In the genomic region with DNA sequence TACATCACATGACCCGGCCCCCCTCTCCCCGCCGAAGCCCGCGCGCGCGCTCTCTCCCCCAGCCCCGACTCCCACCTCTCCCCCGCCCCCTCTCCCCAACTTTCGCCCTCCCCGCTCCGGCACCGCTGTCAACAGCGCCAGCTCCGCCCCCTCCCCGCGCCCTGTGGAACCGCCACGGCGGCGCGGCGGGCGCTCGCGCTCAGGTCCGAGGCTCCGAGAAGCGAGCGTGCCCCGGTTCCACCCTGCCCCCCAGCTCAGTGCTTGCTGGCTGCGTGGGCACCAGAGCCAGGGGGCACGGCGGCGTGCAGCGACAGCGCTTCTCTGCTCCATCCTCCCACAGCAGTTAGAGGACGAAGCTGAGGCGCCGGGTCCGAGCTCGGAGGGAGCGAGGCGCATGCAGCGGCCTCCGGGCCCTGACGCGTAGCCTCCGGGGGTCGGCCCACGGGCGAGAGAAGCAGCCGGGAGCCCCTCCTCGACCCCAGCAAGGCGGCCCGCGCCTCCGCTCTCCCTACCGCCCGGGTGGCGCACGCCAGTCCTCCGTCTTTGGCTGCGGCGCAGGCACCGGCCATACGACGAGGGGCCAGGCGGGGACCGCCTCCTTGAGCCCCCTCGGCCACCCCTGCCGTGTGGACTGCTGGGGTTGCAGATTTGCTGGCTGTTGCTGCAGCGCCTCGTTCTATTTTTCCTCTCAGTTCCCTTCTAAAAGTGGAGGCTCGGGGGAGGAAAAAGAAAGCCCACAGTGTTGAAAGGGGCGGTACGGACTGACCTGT, we compare ENCODE assay signal across 8 cellular contexts.
A peak's percentile ranks its signal among the peaks of the same experiment; 100 is the strongest.
DNase-seq lines count a peak whose midpoint lies in the region; ATAC-seq and TF ChIP-seq lines count a peak whose summit lies in the region.

No MANE protein-coding gene starts in this region.

- H3K9me3 ChIP-seq in Karpas-422 (ENCODE audit: low read length): no peaks in the 10 kb centered on the region
- no peaks in the 10 kb centered on the region for H3K9me3 ChIP-seq in left lung

- H3K4me3 ChIP-seq in Karpas-422 (ENCODE audit: low read length) (peak overlapping the region; percentile 90), left lung (peak overlapping the region; percentile 96)

- H3K9me2 ChIP-seq in Karpas-422 (replicated peaks; ENCODE audit: insufficient read depth, low read length): no peaks in the 10 kb centered on the region

- TF ChIP-seq CTCF in left lung (IDR thresholded peaks at IDR 0.05): peak in 1 of 2 donors; percentile 5

- H3K4me2 ChIP-seq in Karpas-422 (ENCODE audit: low read depth, low read length, poor library complexity, severe bottlenecking): peak overlapping the region; percentile 74

- ATAC-seq in GM21825 (IDR thresholded peaks at IDR 0.05; ENCODE audit: unreplicated experiment) (peak; percentile 11), left lung (peak; percentile 15), HG02885 (IDR thresholded peaks at IDR 0.05; ENCODE audit: poor library complexity, unreplicated experiment) (no peak)
- ATAC-seq in activated CD4-positive, CD25-positive, alpha-beta regulatory T cell treated with anti-CD3 and anti-CD28 coated beads, Interleukin-2, amount 50 U/mL, for 24 hours: peak; percentile 0 to 3

- DNase-seq in EL: peak; percentile 62
- peak; percentile 97 for DNase-seq in Karpas-422
- peak; percentile 96 for DNase-seq in cerebellum (ENCODE audit: low spot score)
- DNase-seq in left lung: peak; percentile 98
- DNase-seq in stimulated activated CD4-positive, alpha-beta T cell treated with anti-CD3 and anti-CD28 coated beads, Interleukin-4, amount 100 ng/mL, for 48 hours (ENCODE audit: low read depth in 2 of 2): peak; percentile 76 to 86

- H3K4me1 ChIP-seq in Karpas-422 (ENCODE audit: low read length) (peaks cover 78% of the 10 kb centered on the region), left lung (peaks cover 11 to 68% of the 10 kb centered on the region in 2 donors)

- H4K20me1 ChIP-seq in Karpas-422 (ENCODE audit: insufficient read depth, low read depth, low read length): peaks cover 24% of the 10 kb centered on the region

- H3K27me3 ChIP-seq in Karpas-422 (ENCODE audit: low read length) (no peaks in the 10 kb centered on the region), left lung (peaks cover 15 to 33% of the 10 kb centered on the region in 2 donors)

- intact Hi-C loops in left lung (cut with DNase I): no loop called here

- H3K9ac ChIP-seq in Karpas-422 (ENCODE audit: low read length): peak overlapping the region; percentile 98

- H3K79me2 ChIP-seq in Karpas-422 (ENCODE audit: low read length): peaks cover 61% of the 10 kb centered on the region

- H3K36me3 ChIP-seq in Karpas-422 (ENCODE audit: insufficient read depth, low read length) (peaks cover 23% of the 10 kb centered on the region; the same call in 1 of the 2 replicates), left lung (no peaks in the 10 kb centered on the region)

- no peak overlapping the region for H2AFZ ChIP-seq in Karpas-422 (ENCODE audit: low read length)

- H3K27ac ChIP-seq in Karpas-422 (ENCODE audit: low read length) (peak overlapping the region; percentile 94), left lung (peak overlapping the region; percentile 100)
